ENCODE assay signal across 8 cellular contexts in the genomic region with DNA sequence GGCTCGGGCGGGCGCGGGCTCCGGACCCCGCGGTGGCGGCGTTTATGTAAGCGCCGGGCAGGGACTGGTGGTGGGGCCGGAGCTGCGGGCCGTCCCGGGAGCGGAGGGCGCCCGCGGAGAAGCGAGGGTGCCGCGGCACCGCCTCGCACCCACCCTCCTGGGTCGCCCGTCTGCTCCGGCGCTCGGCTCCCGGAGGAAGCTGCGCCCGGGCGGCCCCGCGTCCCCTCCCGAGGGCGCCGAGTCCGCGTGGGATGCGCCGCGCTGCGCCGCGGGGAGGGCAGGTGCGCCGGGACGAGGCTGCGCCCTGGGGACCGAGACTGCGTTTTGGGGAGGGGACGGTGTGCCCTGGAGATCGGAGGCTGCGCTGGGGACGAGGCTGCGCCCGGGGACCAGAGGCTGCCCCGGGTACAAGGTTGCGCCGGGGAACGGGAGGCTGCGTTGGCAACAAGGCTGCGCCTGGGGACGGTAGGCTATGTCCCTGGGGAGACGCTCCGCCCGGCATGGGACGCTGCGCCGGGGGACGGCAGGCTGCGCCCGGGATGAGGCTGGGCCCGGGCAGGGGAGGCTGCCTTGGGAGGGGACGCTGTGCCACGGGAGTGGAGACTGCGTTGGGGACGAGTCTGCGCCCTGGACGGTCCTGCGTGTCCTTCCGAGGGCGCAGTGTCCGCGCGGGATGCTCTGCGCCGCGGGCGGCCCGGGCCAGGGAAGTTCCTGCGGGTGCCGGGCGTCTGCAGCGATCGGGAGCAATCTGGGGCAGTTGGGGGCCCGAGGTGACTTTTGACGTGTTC. TPM values are rescaled to one million over a fixed set of nuclear protein-coding genes. Genes with fewer than 3 reads are reported as not detected.
A peak's percentile ranks its signal among the peaks of the same experiment; 100 is the strongest.
DNase-seq lines count a peak whose midpoint lies in the region; ATAC-seq, FAIRE-seq and TF ChIP-seq lines count a peak whose summit lies in the region.

No MANE protein-coding gene starts in this region.

- CTCF ChIA-PET in CD8-positive, alpha-beta memory T cell (lab: Charles Lee): interaction anchor here (1.3 to 2.4 kb wide), 2 partner anchors 54 to 63 kb away, joined by 3 to 13 read pairs; no protein-coding TSS in a partner anchor
- CTCF ChIA-PET in HCT116 (lab: Charles Lee): interaction anchor here (0.9 to 2.1 kb wide), 2 partner anchors 27 to 63 kb away, joined by 3 to 11 read pairs; no protein-coding TSS in a partner anchor
- CTCF ChIA-PET in OCI-LY7 (lab: Charles Lee; ENCODE audit: unreplicated experiment): no interaction called here
- CTCF ChIA-PET in GM12878 (lab: Yijun Ruan, JAX): interaction anchor here (0.6 to 6.2 kb wide), 9 partner anchors 23 to 147 kb away, joined by 3 to 65 read pairs (median 14); no protein-coding TSS in a partner anchor

- H3K9me3 Mint-ChIP-seq in CD8-positive, alpha-beta memory T cell: no peaks in the 10 kb centered on the region

- POLR2A ChIA-PET in CD8-positive, alpha-beta memory T cell (lab: Charles Lee): no interaction called here
- POLR2A ChIA-PET in HCT116 (lab: Charles Lee): no interaction called here
- POLR2A ChIA-PET in OCI-LY7 (lab: Charles Lee): interaction anchor here (0.6 kb wide), 1 partner anchor 15 kb away, joined by 4 read pairs; no protein-coding TSS in a partner anchor
- POLR2A ChIA-PET in GM12878 (lab: Charles Lee): interaction anchor here (0.7 to 1.1 kb wide), 4 partner anchors 11 to 557 kb away, joined by 3 to 4 read pairs (median 3); no protein-coding TSS in a partner anchor

- peaks cover 46 to 55% (median 51%) of the 10 kb centered on the region in 3 donors for H3K4me1 Mint-ChIP-seq in CD8-positive, alpha-beta memory T cell

- no peak for TF ChIP-seq RAD21 in HCT116 (IDR thresholded peaks at IDR 0.05; ENCODE audit: low read depth)
- no peak for TF ChIP-seq RAD21 in GM12878 (IDR thresholded peaks at IDR 0.05; ENCODE audit: insufficient read depth, low read depth, low read length)

- H3K36me3 ChIP-seq in CD8-positive, alpha-beta memory T cell (ENCODE audit: insufficient read depth, low read length): no peaks in the 10 kb centered on the region
- no peaks in the 10 kb centered on the region for H3K36me3 ChIP-seq in HCT116 (ENCODE audit: control insufficient read depth in 1 of 2, insufficient read depth in 2 of 2, low read length in 2 of 2)
- no peaks in the 10 kb centered on the region for H3K36me3 ChIP-seq in OCI-LY7 (ENCODE audit: insufficient read depth, low read length)
- H3K36me3 ChIP-seq in GM12878 (ENCODE audit: control insufficient read depth in 2 of 2, insufficient read depth in 2 of 2, low read length in 1 of 2): no peaks in the 10 kb centered on the region
- no peaks in the 10 kb centered on the region for H3K36me3 ChIP-seq in spleen

- ATAC-seq in HCT116: peak; percentile 35
- peak; percentile 42 for ATAC-seq in GM12878
- no peak for ATAC-seq in HG03095 (IDR thresholded peaks at IDR 0.05; ENCODE audit: unreplicated experiment)

- H3K27ac ChIP-seq in CD8-positive, alpha-beta memory T cell (ENCODE audit: low read depth, low read length): peak overlapping the region; percentile 20
- H3K27ac ChIP-seq in HCT116 (ENCODE audit: low read depth, low read length) (peak overlapping the region; percentile 83), OCI-LY7 (ENCODE audit: low read depth, low read length, poor library complexity, severe bottlenecking) (no peak overlapping the region), GM12878 (ENCODE audit: control insufficient read depth, insufficient read depth) (no peak overlapping the region), spleen (peak overlapping the region; percentile 36 to 93 (median 60))

- peaks cover 0 to 1% of the 10 kb centered on the region in 2 donors for H3K27me3 Mint-ChIP-seq in CD8-positive, alpha-beta memory T cell

- FAIRE-seq in GM12878 (lab: Jason Lieb, UNC): no peak

- SMC1A ChIA-PET in GM12878 (lab: Charles Lee; ENCODE audit: uncharacterized antibody, unreplicated experiment): interaction anchor here (2.1 to 6.3 kb wide), 5 partner anchors 11 to 35 kb away, joined by 9 to 35 read pairs (median 12); no protein-coding TSS in a partner anchor

- peak overlapping the region in 7 of 8 donors; percentile 52 to 90 (median 88) for H3K27ac Mint-ChIP-seq in CD8-positive, alpha-beta memory T cell

- H4K20me1 ChIP-seq in HCT116 (ENCODE audit: insufficient read depth) (no peaks in the 10 kb centered on the region), OCI-LY7 (ENCODE audit: insufficient read depth, low read length) (no peaks in the 10 kb centered on the region), GM12878 (ENCODE audit: control insufficient read depth, insufficient read depth) (no peaks in the 10 kb centered on the region)

- H3K4me2 ChIP-seq in HCT116 (ENCODE audit: low read length): peak overlapping the region; percentile 86
- peak overlapping the region; percentile 74 for H3K4me2 ChIP-seq in OCI-LY7 (ENCODE audit: low read length)
- H3K4me2 ChIP-seq in GM12878 (ENCODE audit: control insufficient read depth, insufficient read depth): peak overlapping the region; percentile 81

- BruUV-seq in HCT116 (replicated peaks; lab: Mats Ljungman, UMichigan) (no TSS peak), OCI-LY7 (replicated peaks; lab: Mats Ljungman, UMichigan) (no TSS peak), GM12878 (replicated peaks; lab: Mats Ljungman, UMichigan) (no TSS peak)

- H3K4me1 ChIP-seq in CD8-positive, alpha-beta memory T cell (ENCODE audit: insufficient read depth, low read length): peaks cover 52% of the 10 kb centered on the region
- H3K4me1 ChIP-seq in HCT116 (ENCODE audit: control insufficient read depth in 1 of 2, insufficient read depth in 2 of 2, low read length in 2 of 2) (peaks cover 7 to 14% of the 10 kb centered on the region in 2 experiments), OCI-LY7 (ENCODE audit: insufficient read depth, low read length, poor library complexity, severe bottlenecking) (no peaks in the 10 kb centered on the region), GM12878 (ENCODE audit: control insufficient read depth, insufficient read depth, low read length) (0 out of 2 replicates have a peak, but pooled peaks cover 5% of the 10 kb centered on the region), spleen (peaks cover 35 to 65% (median 56%) of the 10 kb centered on the region in 6 donors)

- H3K79me2 ChIP-seq in HCT116 (ENCODE audit: insufficient read depth, low read length) (peaks cover 26% of the 10 kb centered on the region; the same call in 1 of the 2 replicates), OCI-LY7 (ENCODE audit: insufficient read depth, low read depth, low read length) (no peaks in the 10 kb centered on the region), GM12878 (ENCODE audit: control insufficient read depth, insufficient read depth, low read length) (no peaks in the 10 kb centered on the region)

- H3K4me3 Mint-ChIP-seq in CD8-positive, alpha-beta memory T cell: peak overlapping the region; percentile 82 to 95 (median 91)

- WGBS in GM12878 (ENCODE audit: insufficient coverage, insufficient replicate concordance, low lambda C conversion rate, missing lambda C conversion rate): 2% methylated on average over 57 of the region's 99 CpGs
- WGBS in spleen, 5 donors: 0 to 1% (median 1%) methylated on average over 20 to 99 of the region's 99 CpGs

- H3K9me3 ChIP-seq in CD8-positive, alpha-beta memory T cell (ENCODE audit: low read length): no peaks in the 10 kb centered on the region
- H3K9me3 ChIP-seq in HCT116 (ENCODE audit: control insufficient read depth in 1 of 2, insufficient read depth in 1 of 2, low read depth in 1 of 2, low read length in 2 of 2) (no peaks in the 10 kb centered on the region), OCI-LY7 (ENCODE audit: low read length) (no peaks in the 10 kb centered on the region), GM12878 (replicated peaks; ENCODE audit: control insufficient read depth, insufficient read depth, low read length) (no peaks in the 10 kb centered on the region; the same call in 2 of the 3 replicates), spleen (no peaks in the 10 kb centered on the region)

- no peak overlapping the region for H2AFZ ChIP-seq in HCT116 (ENCODE audit: low read depth, low read length, poor library complexity, severe bottlenecking)
- peak overlapping the region; percentile 65 for H2AFZ ChIP-seq in OCI-LY7 (ENCODE audit: low read length)
- H2AFZ ChIP-seq in GM12878 (ENCODE audit: control insufficient read depth, low read depth, low read length): peak overlapping the region; percentile 1

- H3K4me3 ChIP-seq in CD8-positive, alpha-beta memory T cell (ENCODE audit: low read length): peak overlapping the region; percentile 71
- H3K4me3 ChIP-seq in HCT116 (replicated peaks in 1 of 2; ENCODE audit: low read depth in 1 of 2, low read length in 2 of 2) (peak overlapping the region; percentile 62 to 74), OCI-LY7 (ENCODE audit: low read depth, low read length, poor library complexity, severe bottlenecking) (peak overlapping the region; percentile 70), GM12878 (peak overlapping the region; percentile 61; the same call in 1 of the 2 replicates), spleen (peak overlapping the region; percentile 83 to 98 (median 86))

- H3K9me2 ChIP-seq in HCT116 (ENCODE audit: insufficient read depth) (no peaks in the 10 kb centered on the region), OCI-LY7 (ENCODE audit: insufficient read depth, low read length) (no peaks in the 10 kb centered on the region)

- no peak for TF ChIP-seq EP300 in GM12878 (IDR thresholded peaks at IDR 0.05; ENCODE audit: borderline replicate concordance in 1 of 2, control insufficient read depth in 1 of 2, low read depth in 2 of 2, low read length in 2 of 2)

- intact Hi-C loops in HCT116 (cut with micrococcal nuclease): no loop called here
- intact Hi-C loops in OCI-LY7 (cut with micrococcal nuclease; ENCODE audit: unreplicated experiment): loop anchor here (1.0 to 2.0 kb wide), 2 partner anchors 36 to 53 kb away; no protein-coding TSS in a partner anchor
- intact Hi-C loops in GM12878 (cut with micrococcal nuclease; ENCODE audit: unreplicated experiment): no loop called here
- intact Hi-C loops in spleen (cut with DNase I; ENCODE audit: low total_unique reads): loop anchor here (10.0 kb wide), 1 partner anchor 50 kb away; no protein-coding TSS in a partner anchor

- RAD21 ChIA-PET in HCT116 (lab: Charles Lee; ENCODE audit: low non-redundant PET in 1 of 2, low total read pairs in 2 of 2, uncharacterized antibody in 2 of 2, unreplicated experiment in 2 of 2) (no interaction called here), GM12878 (lab: Charles Lee; ENCODE audit: unreplicated experiment) (interaction anchor here (1.3 to 2.1 kb wide), 2 partner anchors 35 to 53 kb away, joined by 4 to 12 read pairs; no protein-coding TSS in a partner anchor)

- H3K9ac ChIP-seq in HCT116 (ENCODE audit: low read length): peak overlapping the region; percentile 65
- no peak overlapping the region for H3K9ac ChIP-seq in GM12878 (ENCODE audit: control insufficient read depth, insufficient read depth, low read length)

- in situ Hi-C loops in GM12878 (cut with MboI): no loop called here
- in situ Hi-C loops in KBM-7 (cut with MboI; ENCODE audit: low pct_unique_long_range_greater_than_20kb, low sequenced_read_pairs): no loop called here

- H3K27me3 ChIP-seq in CD8-positive, alpha-beta memory T cell (ENCODE audit: insufficient read depth, low read length, poor library complexity, severe bottlenecking): no peaks in the 10 kb centered on the region
- H3K27me3 ChIP-seq in HCT116 (ENCODE audit: insufficient read depth, low read length) (no peaks in the 10 kb centered on the region), GM12878 (replicated peaks in 1 of 2; ENCODE audit: control insufficient read depth in 2 of 2, insufficient read depth in 2 of 2, low read length in 1 of 2) (peaks cover 0 to 9% of the 10 kb centered on the region in 2 experiments; a peak in 2 of 4 replicates), spleen (replicated peaks in 1 of 7) (peaks cover 0 to 9% (median 0%) of the 10 kb centered on the region in 7 donors)

- TF ChIP-seq POLR2A in HCT116 (IDR thresholded peaks at IDR 0.05; ENCODE audit: borderline replicate concordance, extremely low read depth, insufficient read depth, insufficient read length): no peak
- no peak for TF ChIP-seq POLR2A in GM12878 (IDR thresholded peaks at IDR 0.05; ENCODE audit: low read depth, low read length)
- no peak for TF ChIP-seq POLR2A in spleen (IDR thresholded peaks at IDR 0.05)

- peaks cover 0 to 7% (median 0%) of the 10 kb centered on the region in 3 donors for H3K36me3 Mint-ChIP-seq in CD8-positive, alpha-beta memory T cell

- DNase-seq in CD8-positive, alpha-beta memory T cell: no peak
- DNase-seq in HCT116 (ENCODE audit: low read depth, low spot score): no peak
- no peak for DNase-seq in OCI-LY7 (ENCODE audit: low spot score)
- no peak for DNase-seq in GM12878 (ENCODE audit: low read depth, low spot score)
- DNase-seq in iPS-NIHi7 (ENCODE audit: extremely low spot score): peak; percentile 55
- peak; percentile 85 for DNase-seq in spleen
- DNase-seq in KBM-7: no peak

- no peak for TF ChIP-seq CTCF in HCT116 (IDR thresholded peaks at IDR 0.05 in 2 of 3, conservative IDR thresholded peaks at IDR 0.05 in 1 of 3; ENCODE audit: borderline replicate concordance in 1 of 3, insufficient read depth in 1 of 3, low read depth in 2 of 3, low read length in 2 of 3)
- TF ChIP-seq CTCF in OCI-LY7 (conservative IDR thresholded peaks at IDR 0.05; ENCODE audit: low read length): no peak
- TF ChIP-seq CTCF in GM12878 (IDR thresholded peaks at IDR 0.05 in 2 of 3, conservative IDR thresholded peaks at IDR 0.05 in 1 of 3; ENCODE audit: control insufficient read depth in 2 of 3, extremely low read depth in 1 of 3, insufficient read depth in 1 of 3, low read depth in 3 of 3, low read length in 3 of 3): no peak
- TF ChIP-seq CTCF in spleen (IDR thresholded peaks at IDR 0.05 in 8 of 11, conservative IDR thresholded peaks at IDR 0.05 in 3 of 11): no peak

RNA-seq across cellular contexts. Expression of a gene that starts 0.6 kb away (rescaled TPM):
- total RNA-seq in CD8-positive, alpha-beta memory T cell: 10 to 100 TPM; 28.9 to 29.5 TPM
- polyA plus RNA-seq in CD8-positive, alpha-beta memory T cell: 11.8 TPM
- 13.5 TPM for total RNA-seq in HCT116 (2021; ENCODE audit: unreplicated experiment)
- 6.1 and 7.0 TPM in 2 replicates for polyA plus RNA-seq in HCT116 (2012)
- 6.6 and 17.4 TPM in 2 replicates for total RNA-seq in OCI-LY7 (2014; rRNA removed; shearing (Covaris generic))
- total RNA-seq in OCI-LY7 (2022): 20.5 and 20.8 TPM in 2 replicates
- 103 and 112 TPM in 2 replicates for total RNA-seq in GM12878 (2013; cell fraction: nucleolus; rRNA removed)
- total RNA-seq in GM12878 (2014; rRNA removed): 29.8 and 34.2 TPM in 2 replicates
- 34.8 and 49.1 TPM in 2 replicates for total RNA-seq in GM12878 (2014; rRNA removed; fragmentation: Illumina TruSeq; extraction: Trizol)
- 53.7 and 61.7 TPM in 2 replicates for total RNA-seq in GM12878 (2021)
- polyA plus RNA-seq in GM12878 (2011; ENCODE audit: low read depth): 1.2 TPM
- 18.7 and 20.8 TPM in 2 replicates for polyA plus RNA-seq in GM12878 (2011; rRNA removed)
- polyA plus RNA-seq in GM12878 (2011; cell fraction: cytosol; rRNA removed): 18.2 and 23.2 TPM in 2 replicates
- 49.5 and 63.8 TPM in 2 replicates for polyA plus RNA-seq in GM12878 (2011; cell fraction: nucleus; rRNA removed)
- 1.8 and 2.1 TPM in 2 replicates for polyA plus RNA-seq in GM12878 (2012)
- polyA plus RNA-seq in GM12878 (2014; fragmentation: Illumina TruSeq; extraction: Trizol): 39.9 and 41.4 TPM in 2 replicates
- polyA plus RNA-seq in GM12878 (2014; fragmentation: Nextera tagmentation; extraction: Ambion mirVana): 1 to 10 TPM; 5.7 to 9.0 TPM
- polyA plus RNA-seq in GM12878 (2014; rRNA removed): 31.8 and 39.0 TPM in 2 replicates
- polyA plus RNA-seq in GM12878 (2016; fragmentation: Nextera tagmentation; extraction: Ambion mirVana): 10 to 100 TPM in 1 of 2 experiments, 1 to 10 TPM in 1; 6.6 to 14.9 TPM
- 27.3 and 33.8 TPM in 2 replicates for polyA minus RNA-seq in GM12878 (2011; rRNA and poly(A)+ RNA removed)
- polyA minus RNA-seq in GM12878 (2011; cell fraction: cytosol; rRNA and poly(A)+ RNA removed): 14.4 and 17.5 TPM in 2 replicates
- 21.9 and 30.1 TPM in 2 replicates for polyA minus RNA-seq in GM12878 (2011; cell fraction: nucleus; rRNA and poly(A)+ RNA removed)
- total RNA-seq in spleen: 10 to 100 TPM; 26.0 to 50.8 (median 34.7) TPM
- 10 to 100 TPM in 2 of 3 donors, 1 to 10 TPM in 1; 9.1 to 16.9 (median 13.9) TPM for polyA plus RNA-seq in spleen

Comparison
In these comparisons a context has a peak if more than half of its experiments do, and no peak if none do; other contexts are left out.
1. DNase-seq: peak in iPS-NIHi7 (single experiment) and spleen (single experiment); none in CD8-positive, alpha-beta memory T cell (0 of 5), HCT116 (single experiment), OCI-LY7 (single experiment), GM12878 (single experiment) and KBM-7 (single experiment).
2. H3K27ac ChIP-seq: peak in CD8-positive, alpha-beta memory T cell (single experiment), HCT116 (single experiment) and spleen (8 of 8); none in OCI-LY7 (single experiment) and GM12878 (single experiment).
3. POLR2A ChIA-PET loops: an anchor here in OCI-LY7 (0.6 kb wide) and GM12878 (0.7 to 1.1 kb wide); none called in CD8-positive, alpha-beta memory T cell and HCT116.
4. intact Hi-C loops: an anchor here in OCI-LY7 (1.0 to 2.0 kb wide) and spleen (10.0 kb wide); none called in HCT116 and GM12878.
5. Peak in every context shown above with its lines, with median percentiles within 50 percentile points of each other: H3K4me3 ChIP-seq and H3K4me2 ChIP-seq.